Comparison of ENCODE assay signal across 8 cellular contexts in the genomic region with DNA sequence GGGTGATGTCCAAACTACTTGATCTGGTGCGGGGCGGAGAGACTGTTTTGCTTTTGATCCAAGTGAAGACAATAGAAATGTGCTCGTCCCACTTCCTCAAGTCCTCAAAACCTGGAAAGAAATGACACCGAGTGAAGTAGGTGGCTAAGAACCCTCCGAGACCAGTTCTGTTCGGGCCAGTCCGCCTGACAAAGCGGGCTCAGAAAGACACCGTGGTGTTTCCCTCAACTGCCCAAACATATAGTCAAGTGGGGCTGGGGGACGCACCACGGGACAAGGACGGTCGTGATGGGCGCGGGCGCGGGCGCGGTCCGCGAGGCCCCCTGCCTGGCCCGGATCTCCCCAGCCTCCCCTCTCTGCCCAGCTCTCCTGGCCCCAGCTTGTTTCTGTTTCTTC. TPM values are rescaled to one million over a fixed set of nuclear protein-coding genes. Genes with fewer than 3 reads are reported as not detected.
A peak's percentile ranks its signal among the peaks of the same experiment; 100 is the strongest.
DNase-seq lines count a peak whose midpoint lies in the region; ATAC-seq and TF ChIP-seq lines count a peak whose summit lies in the region.

No MANE protein-coding gene starts in this region.

- H3K4me1 ChIP-seq in Peyer's patch (peaks cover 0 to 7% (median 4%) of the 10 kb centered on the region in 4 donors), mucosa of stomach (ENCODE audit: control insufficient read depth, insufficient read depth, low read length) (no peaks in the 10 kb centered on the region), aorta (ENCODE audit: control insufficient read depth in 1 of 2, insufficient read depth in 2 of 2, low read length in 2 of 2) (no peaks in the 10 kb centered on the region)

- no peak for TF ChIP-seq POLR2A in Peyer's patch (IDR thresholded peaks at IDR 0.05)

- no peak for TF ChIP-seq CTCF in Peyer's patch (IDR thresholded peaks at IDR 0.05)
- no peak for TF ChIP-seq CTCF in coronary artery (IDR thresholded peaks at IDR 0.05)

- peak overlapping the region; percentile 62 to 81 (median 70) for H3K4me3 ChIP-seq in Peyer's patch
- peak overlapping the region; percentile 78 for H3K4me3 ChIP-seq in coronary artery
- peak overlapping the region; percentile 72 for H3K4me3 ChIP-seq in mucosa of stomach (ENCODE audit: low read length)
- peak overlapping the region; percentile 7 to 73 for H3K4me3 ChIP-seq in aorta (ENCODE audit: low read length in 2 of 2)

- no peaks in the 10 kb centered on the region for H3K9me3 ChIP-seq in Peyer's patch
- H3K9me3 ChIP-seq in mucosa of stomach (ENCODE audit: control insufficient read depth, low read length): no peaks in the 10 kb centered on the region
- H3K9me3 ChIP-seq in aorta (ENCODE audit: control insufficient read depth, low read length): no peaks in the 10 kb centered on the region

- H3K36me3 ChIP-seq in Peyer's patch (no peaks in the 10 kb centered on the region), mucosa of stomach (ENCODE audit: control insufficient read depth, insufficient read depth, low read length) (no peaks in the 10 kb centered on the region), aorta (ENCODE audit: control insufficient read depth in 1 of 2, insufficient read depth in 2 of 2, low read length in 1 of 2) (no peaks in the 10 kb centered on the region)

- no peaks in the 10 kb centered on the region for H3K27me3 ChIP-seq in Peyer's patch
- peaks cover 18% of the 10 kb centered on the region for H3K27me3 ChIP-seq in mucosa of stomach (ENCODE audit: control insufficient read depth, insufficient read depth, low read length)
- no peaks in the 10 kb centered on the region for H3K27me3 ChIP-seq in aorta (ENCODE audit: control insufficient read depth in 1 of 2, insufficient read depth in 2 of 2, low read length in 1 of 2)

- intact Hi-C loops in aorta (cut with DNase I): loop anchor here (2.0 to 10.0 kb wide), 7 partner anchors 53 to 695 kb away; a partner anchor contains a TSS

- ATAC-seq in aorta (ENCODE audit: low FRiP score): peak; percentile 0
- no peak for ATAC-seq in HG02840 (IDR thresholded peaks at IDR 0.05; ENCODE audit: low FRiP score, unreplicated experiment)
- no peak for ATAC-seq in GM21786 (IDR thresholded peaks at IDR 0.05; ENCODE audit: unreplicated experiment)

- WGBS in aorta, 2 donors: 1 to 2% methylated on average over 16 to 22 of the region's 22 CpGs

- peak; percentile 9 for DNase-seq in activated CD4-positive, CD25-positive, alpha-beta regulatory T cell treated with anti-CD3 and anti-CD28 coated beads, Interleukin-2, amount 50 U/mL, for 16 hours (ENCODE audit: low read depth, low spot score)
- no peak for DNase-seq in activated CD4-positive, CD25-positive, alpha-beta regulatory T cell (lab: John Stamatoyannopoulos, UW)
- no peak for DNase-seq in Peyer's patch
- no peak for DNase-seq in coronary artery (ENCODE audit: low spot score)
- DNase-seq in aorta: peak in 1 of 2 donors; percentile 78

- H3K9ac ChIP-seq in mucosa of stomach (ENCODE audit: low read length): peak overlapping the region; percentile 90

- H3K27ac ChIP-seq in Peyer's patch (peak overlapping the region; percentile 81 to 97 (median 86)), coronary artery (peak overlapping the region; percentile 91 to 98), aorta (ENCODE audit: low read depth in 1 of 2, low read length in 2 of 2) (peak overlapping the region in 1 of 2 donors; percentile 55)

RNA-seq across cellular contexts. Expression of a gene that starts 1.6 kb away (rescaled TPM):
- total RNA-seq in Peyer's patch: 10 to 100 TPM in 1 of 4 donors, 1 to 10 TPM in 3; 4.6 to 25.6 (median 6.0) TPM
- total RNA-seq in aorta: 10 to 100 TPM; 16.6 to 25.9 TPM
- 10 to 100 TPM in 1 of 2 donors, 1 to 10 TPM in 1; 9.0 to 26.9 TPM for polyA plus RNA-seq in aorta

RNA-seq across cellular contexts. Expression of a gene that starts 54.5 kb away (rescaled TPM):
- 100 to 1,000 TPM in 1 of 4 donors, 10 to 100 TPM in 3; 49.6 to 334 (median 79.7) TPM for total RNA-seq in Peyer's patch
- total RNA-seq in aorta: 100 to 1,000 TPM; 312 to 371 TPM
- polyA plus RNA-seq in aorta: 100 to 1,000 TPM; 320 to 668 TPM
